23 cellular contexts compared by ENCODE assay signal in the genomic region with DNA sequence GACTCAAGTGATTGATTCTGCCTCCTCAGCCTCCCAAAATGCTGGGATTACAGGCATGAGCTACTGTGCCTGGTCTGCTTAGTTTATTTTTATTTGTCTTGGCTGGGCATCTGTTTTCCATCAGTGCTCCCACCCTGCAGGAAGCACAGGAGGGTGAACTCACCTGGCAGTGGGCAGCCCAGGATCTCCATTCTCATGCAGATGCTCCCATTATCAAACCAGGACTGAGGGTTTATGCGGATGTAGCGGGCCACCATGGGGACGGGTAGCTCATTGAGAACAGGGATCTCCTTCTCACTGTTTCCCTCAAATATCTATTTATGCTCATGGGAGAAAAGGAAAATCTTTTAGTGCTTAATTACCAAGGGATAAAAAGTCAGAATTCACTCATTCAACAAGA.
"Had no signal": no experiment of that assay in that cellular context is flagged by ENCODE, and none has a peak within 500 bp of the region (broad histone marks: within the 10 kb centered on the region; RNA-seq: fewer than 3 reads in every experiment).

No MANE protein-coding gene starts in this region.

- H3K27ac ChIP-seq: adrenal gland, Peyer's patch, RWPE1, SJSA1 had no signal

- H3K4me1 Mint-ChIP-seq: activated naive CD8-positive, alpha-beta T cell treated with anti-CD3 and anti-CD28 coated beads, Interleukin-2, amount 10 ng/mL, durations not matched to agents 7 days and 5 days had no signal

- H3K9me3 Mint-ChIP-seq: activated naive CD8-positive, alpha-beta T cell treated with anti-CD3 and anti-CD28 coated beads, Interleukin-2, amount 10 ng/mL, durations not matched to agents 7 days and 5 days; T-helper 1 cell treated with Interleukin-12 subunit alpha and Interleukin-12 subunit beta and Interleukin-4 antibody, amounts not matched to agents 30 μg/mL and 1 μg/mL, for 36 hours had no signal

- H3K36me3 Mint-ChIP-seq: activated naive CD8-positive, alpha-beta T cell treated with anti-CD3 and anti-CD28 coated beads, Interleukin-2, amount 10 ng/mL, durations not matched to agents 7 days and 5 days had no signal

- H3K27ac Mint-ChIP-seq: activated CD8-positive, alpha-beta T cell treated with anti-CD3 and anti-CD28 coated beads, Interleukin-2, amount 10 ng/mL, durations not matched to agents 7 days and 5 days; activated naive CD8-positive, alpha-beta T cell treated with anti-CD3 and anti-CD28 coated beads, Interleukin-2, amount 10 ng/mL, durations not matched to agents 7 days and 5 days; T-helper 1 cell treated with Interleukin-12 subunit alpha and Interleukin-12 subunit beta and Interleukin-4 antibody, amounts not matched to agents 30 μg/mL and 1 μg/mL, for 36 hours had no signal

- H3K4me1 ChIP-seq: adrenal gland, Peyer's patch, SJSA1 had no signal

- DNase-seq: activated CD4-positive, alpha-beta T cell treated with anti-CD3 and anti-CD28 coated beads for 48 hours; activated CD4-positive, alpha-beta T cell treated with anti-CD3 and anti-CD28 coated beads, Interleukin-2, amount 50 U/mL, for 4 hours; activated CD4-positive, CD25-positive, alpha-beta regulatory T cell treated with anti-CD3 and anti-CD28 coated beads, Interleukin-2, amount 50 U/mL, for 72 hours; activated CD8-positive, alpha-beta memory T cell treated with anti-CD3 and anti-CD28 coated beads, Interleukin-2, amount 50 U/mL, for 48 hours; activated CD8-positive, alpha-beta T cell treated with anti-CD3 and anti-CD28 coated beads, Interleukin-2, amount 10 ng/mL, durations not matched to agents 7 days and 5 days; activated naive CD4-positive, alpha-beta T cell treated with anti-CD3 and anti-CD28 coated beads, Interleukin-2, amount 50 U/mL, for 16 hours; activated naive CD8-positive, alpha-beta T cell treated with anti-CD3 and anti-CD28 coated beads, Interleukin-2, amount 10 ng/mL, durations not matched to agents 7 days and 5 days; activated T-cell treated with anti-CD3 and anti-CD28 coated beads, Interleukin-2, amount 50 U/mL, for 1 hour; adrenal gland; anterior cingulate cortex; KG1; NCI-H1048; NCI-H146; NCI-H187 treated with DMSO at 0.1 percent for 48 hours; NCI-H2081 treated with DMSO at 0.1 percent for 48 hours; NCI-H446; NCI-H524; Peyer's patch; SHP77 had no signal

- H3K9me3 ChIP-seq: adrenal gland, Peyer's patch, SJSA1 had no signal

- ATAC-seq: activated CD8-positive, alpha-beta T cell treated with anti-CD3 and anti-CD28 coated beads, Interleukin-2, amount 10 ng/mL, durations not matched to agents 7 days and 5 days; SK-N-SH treated with all-trans-retinoic acid at 6 μM for 48 hours had no signal

- H3K4me3 ChIP-seq: adrenal gland, Peyer's patch, SJSA1 had no signal

- H3K36me3 ChIP-seq: adrenal gland, Peyer's patch, SJSA1 had no signal

- H3K4me3 Mint-ChIP-seq: activated CD8-positive, alpha-beta T cell treated with anti-CD3 and anti-CD28 coated beads, Interleukin-2, amount 10 ng/mL, durations not matched to agents 7 days and 5 days; activated naive CD8-positive, alpha-beta T cell treated with anti-CD3 and anti-CD28 coated beads, Interleukin-2, amount 10 ng/mL, durations not matched to agents 7 days and 5 days; T-helper 1 cell treated with Interleukin-12 subunit alpha and Interleukin-12 subunit beta and Interleukin-4 antibody, amounts not matched to agents 30 μg/mL and 1 μg/mL, for 36 hours had no signal

- H3K27me3 ChIP-seq: adrenal gland, Peyer's patch, SJSA1 had no signal
